27 cellular contexts compared by ENCODE assay signal in the genomic region with DNA sequence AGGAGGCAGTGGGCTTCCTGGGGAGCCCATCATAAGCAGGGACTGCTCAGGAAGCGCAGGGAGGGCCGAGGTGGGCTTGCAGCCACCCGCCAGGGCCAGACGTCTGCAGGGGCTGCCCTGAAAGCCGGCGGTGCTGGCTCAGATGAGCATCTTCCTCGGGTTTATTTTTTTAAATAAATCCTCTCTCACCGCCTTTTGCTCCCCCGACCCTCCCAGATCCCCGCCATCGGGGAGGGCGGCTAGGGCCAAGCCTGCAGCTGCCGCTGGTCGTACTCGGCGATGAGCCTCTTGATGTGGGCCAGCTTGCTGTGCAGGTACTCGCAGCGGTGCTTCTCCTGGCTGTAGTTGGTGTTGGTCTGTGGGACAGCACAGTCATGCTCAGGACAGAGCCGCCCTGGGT. TPM values are rescaled to one million over a fixed set of nuclear protein-coding genes. Genes with fewer than 3 reads are reported as not detected.
"Had no signal": no experiment of that assay in that cellular context is flagged by ENCODE, and none has a peak within 500 bp of the region (broad histone marks: within the 10 kb centered on the region; RNA-seq: fewer than 3 reads in every experiment).

No MANE protein-coding gene starts in this region.

- H3K27ac Mint-ChIP-seq: activated CD4-positive, alpha-beta memory T cell treated with anti-CD3 and anti-CD28 coated beads, Interleukin-2, amount 10 ng/mL, durations not matched to agents 7 days and 5 days; activated CD4-positive, alpha-beta T cell treated with anti-CD3 and anti-CD28 coated beads for 36 hours; activated naive CD4-positive, alpha-beta T cell treated with anti-CD3 and anti-CD28 coated beads, Interleukin-2, amount 10 ng/mL, durations not matched to agents 7 days and 5 days; activated naive CD8-positive, alpha-beta T cell treated with anti-CD3 and anti-CD28 coated beads, Interleukin-2, amount 10 ng/mL, durations not matched to agents 7 days and 5 days; activated T-cell treated with anti-CD3 and anti-CD28 coated beads, Interleukin-2, amount 50 U/mL, for 72 hours; activated T-helper 2 cell treated with anti-CD3 and anti-CD28 coated beads, Interferon-gamma antibody, Interleukin-2, Interleukin-4, amounts not matched to agents 10 μg/mL and 5 μg/mL and 100 μg/mL, durations not matched to agents 14 hours and 24 hours and 36 hours had no signal

- H3K27ac ChIP-seq: adrenal gland, KMS-11, PC-9, WERI-Rb-1 had no signal

- H3K4me2 ChIP-seq: KMS-11, PC-9, SK-N-SH had no signal

- H3K9ac ChIP-seq: KMS-11, SK-N-SH had no signal

- H2AFZ ChIP-seq: PC-9 had no signal

- H3K4me3 Mint-ChIP-seq: activated CD4-positive, alpha-beta memory T cell treated with anti-CD3 and anti-CD28 coated beads, Interleukin-2, amount 10 ng/mL, durations not matched to agents 7 days and 5 days; activated CD4-positive, alpha-beta T cell treated with anti-CD3 and anti-CD28 coated beads for 36 hours; activated naive CD4-positive, alpha-beta T cell treated with anti-CD3 and anti-CD28 coated beads, Interleukin-2, amount 10 ng/mL, durations not matched to agents 7 days and 5 days; activated naive CD8-positive, alpha-beta T cell treated with anti-CD3 and anti-CD28 coated beads, Interleukin-2, amount 10 ng/mL, durations not matched to agents 7 days and 5 days; activated T-cell treated with anti-CD3 and anti-CD28 coated beads, Interleukin-2, amount 50 U/mL, for 72 hours had no signal

- H3K27me3 ChIP-seq: adrenal gland had no signal

- H3K4me3 ChIP-seq: adrenal gland, PC-9 had no signal

- H3K27me3 Mint-ChIP-seq: activated CD4-positive, alpha-beta memory T cell treated with anti-CD3 and anti-CD28 coated beads, Interleukin-2, amount 10 ng/mL, durations not matched to agents 7 days and 5 days; activated CD4-positive, alpha-beta T cell treated with anti-CD3 and anti-CD28 coated beads for 36 hours; activated naive CD8-positive, alpha-beta T cell treated with anti-CD3 and anti-CD28 coated beads, Interleukin-2, amount 10 ng/mL, durations not matched to agents 7 days and 5 days had no signal

- DNase-seq: activated CD4-positive, alpha-beta memory T cell treated with anti-CD3 and anti-CD28 coated beads, Interleukin-2, amount 10 ng/mL, durations not matched to agents 7 days and 5 days; activated CD4-positive, alpha-beta T cell treated with anti-CD3 and anti-CD28 coated beads for 36 hours; activated CD4-positive, alpha-beta T cell treated with anti-CD3 and anti-CD28 coated beads, Interleukin-2, amount 50 U/mL, for 1 hour; activated gamma-delta T cell treated with Interleukin-2 at 50 U/mL for 16 hours; activated naive CD4-positive, alpha-beta T cell treated with anti-CD3 and anti-CD28 coated beads, Interleukin-2, amount 10 ng/mL, durations not matched to agents 7 days and 5 days; activated naive CD8-positive, alpha-beta T cell treated with anti-CD3 and anti-CD28 coated beads, Interleukin-2, amount 10 ng/mL, durations not matched to agents 7 days and 5 days; activated T-cell treated with anti-CD3 and anti-CD28 coated beads, Interleukin-2, amount 50 U/mL, for 72 hours; adrenal gland; anterior cingulate cortex; central memory CD4-positive, alpha-beta T cell; MV-4-11; NCI-H1105; NCI-H1436; NCI-H1694 treated with DMSO at 0.1 percent for 48 hours; NCI-H2029 treated with DMSO at 0.1 percent for 48 hours; NCI-H345; NCI-H510A; NCI-H526 treated with DMSO at 0.1 percent for 48 hours; PC-9; SK-N-SH; T-helper 1 cell; WERI-Rb-1 had no signal

- H3K9me3 ChIP-seq: adrenal gland, SK-N-SH had no signal

RNA-seq across cellular contexts. Expression of gene LRRC25, which starts 47.1 kb away (rescaled TPM):
- total RNA-seq: activated CD4-positive, alpha-beta memory T cell treated with anti-CD3 and anti-CD28 coated beads, Interleukin-2, amount 10 ng/mL, durations not matched to agents 7 days and 5 days; activated CD4-positive, alpha-beta T cell treated with anti-CD3 and anti-CD28 coated beads for 36 hours; activated CD8-positive, alpha-beta memory T cell treated with anti-CD3 and anti-CD28 coated beads for 36 hours; activated T-cell treated with anti-CD3 and anti-CD28 coated beads, Interleukin-2, amount 50 U/mL, for 72 hours; activated T-helper 2 cell treated with anti-CD3 and anti-CD28 coated beads, Interferon-gamma antibody, Interleukin-2, Interleukin-4, amounts not matched to agents 10 μg/mL and 5 μg/mL and 100 μg/mL, durations not matched to agents 14 hours and 24 hours and 36 hours; MCF 10A; PC-9; T-helper 2 cell treated with Interferon-gamma antibody and Interleukin-4, amounts not matched to agents 100 ng/mL and 5 ng/mL, for 36 hours had no signal
- polyA plus RNA-seq: SK-N-SH had no signal

RNA-seq across cellular contexts. Expression of gene GDF15, which starts 58.6 kb away (rescaled TPM):
- total RNA-seq: activated CD4-positive, alpha-beta memory T cell treated with anti-CD3 and anti-CD28 coated beads, Interleukin-2, amount 10 ng/mL, durations not matched to agents 7 days and 5 days; activated CD4-positive, alpha-beta T cell treated with anti-CD3 and anti-CD28 coated beads for 36 hours; activated CD8-positive, alpha-beta memory T cell treated with anti-CD3 and anti-CD28 coated beads for 36 hours; activated T-helper 2 cell treated with anti-CD3 and anti-CD28 coated beads, Interferon-gamma antibody, Interleukin-2, Interleukin-4, amounts not matched to agents 10 μg/mL and 5 μg/mL and 100 μg/mL, durations not matched to agents 14 hours and 24 hours and 36 hours; T-helper 2 cell treated with Interferon-gamma antibody and Interleukin-4, amounts not matched to agents 100 ng/mL and 5 ng/mL, for 36 hours had no signal
